Comparison of ENCODE assay signal across 16 cellular contexts in genomic region chr4:7524841-7525240, GRCh38.
DNase-seq lines count a peak whose midpoint lies in the region; ATAC-seq and TF ChIP-seq lines count a peak whose summit lies in the region.
"Had no signal": no experiment of that assay in that cellular context is flagged by ENCODE, and none has a peak within 500 bp of the region (broad histone marks: within the 10 kb centered on the region; RNA-seq: fewer than 3 reads in every experiment).

No MANE protein-coding gene starts in this region.

- H4K20me1 ChIP-seq in IMR-90 (ENCODE audit: insufficient read depth, low read length), result no peaks in the 10 kb centered on the region

- H3K79me1 ChIP-seq in IMR-90 (ENCODE audit: low read depth in 1 of 2, low read length in 2 of 2), result no peaks in the 10 kb centered on the region

- peak overlapping the region; percentile 41 for H2AFZ ChIP-seq in IMR-90 (replicated peaks; ENCODE audit: low read length, poor library complexity)

- TF ChIP-seq RAD21 in IMR-90 (IDR thresholded peaks at IDR 0.05; ENCODE audit: low read length), result no peak

- no TSS peak for BruUV-seq in IMR-90 (replicated peaks; lab: Mats Ljungman, UMichigan)

- intact Hi-C loops in IMR-90 (cut with micrococcal nuclease), result no loop called here

- H3K27me3 Mint-ChIP-seq in T-helper 1 cell treated with Interleukin-12 subunit alpha and Interleukin-12 subunit beta and Interleukin-4 antibody, amounts not matched to agents 30 μg/mL and 1 μg/mL, for 36 hours (ENCODE audit: low read depth), result peaks cover 7% of the 10 kb centered on the region

- peaks cover 57% of the 10 kb centered on the region for H3K27me3 ChIP-seq in IMR-90 (ENCODE audit: control insufficient read depth, insufficient read depth, low read length)

- DNase-seq in T-helper 1 cell (no peak), IMR-90 (no peak), UCSD-AML1 (lab: John Stamatoyannopoulos, UW; ENCODE audit: unreplicated experiment) (peak; percentile 53), left kidney (ENCODE audit: low read depth, low spot score) (peak; percentile 63), KG1 (lab: John Stamatoyannopoulos, UW) (no peak)
- DNase-seq: NCI-H1092, NCI-H446 treated with DMSO at 0.1 percent for 48 hours, NCI-H774, SHP77 had no signal

- H3K36me3 Mint-ChIP-seq in T-helper 1 cell treated with Interleukin-12 subunit alpha and Interleukin-12 subunit beta and Interleukin-4 antibody, amounts not matched to agents 30 μg/mL and 1 μg/mL, for 36 hours (ENCODE audit: low read depth), result no peaks in the 10 kb centered on the region
- H3K36me3 Mint-ChIP-seq: CD14-positive monocyte, IgD-negative memory B cell had no signal

- in situ Hi-C loops in IMR-90 (cut with MboI; ENCODE audit: low sequenced_read_pairs), result no loop called here

- H2BK20ac ChIP-seq in IMR-90 (ENCODE audit: low read depth, low read length), result no peak overlapping the region

- no peak overlapping the region for H3K56ac ChIP-seq in IMR-90 (ENCODE audit: extremely low read depth, insufficient read depth, low read length)

- no peak overlapping the region for H3K4me2 ChIP-seq in IMR-90 (ENCODE audit: low read depth, low read length)

- TF ChIP-seq POLR2A in IMR-90 (IDR thresholded peaks at IDR 0.05; ENCODE audit: low read depth, low read length), result no peak

- no peak overlapping the region for H3K23ac ChIP-seq in IMR-90 (ENCODE audit: low read depth, low read length)

- H2AK5ac ChIP-seq in IMR-90 (ENCODE audit: low read depth, low read length), result no peak overlapping the region

- H2BK15ac ChIP-seq in IMR-90 (ENCODE audit: low read depth, low read length), result no peak overlapping the region

- H2AK9ac ChIP-seq in IMR-90 (replicated peaks; ENCODE audit: low read depth, low read length, poor library complexity), result no peak overlapping the region

- H3K4me3 Mint-ChIP-seq in T-helper 1 cell treated with Interleukin-12 subunit alpha and Interleukin-12 subunit beta and Interleukin-4 antibody, amounts not matched to agents 30 μg/mL and 1 μg/mL, for 36 hours, result no peak overlapping the region

- H3K4me1 Mint-ChIP-seq in T-helper 1 cell treated with Interleukin-12 subunit alpha and Interleukin-12 subunit beta and Interleukin-4 antibody, amounts not matched to agents 30 μg/mL and 1 μg/mL, for 36 hours (ENCODE audit: low read depth), result peaks cover 17% of the 10 kb centered on the region

- POLR2A ChIA-PET in IMR-90 (lab: Charles Lee; ENCODE audit: unreplicated experiment), result no interaction called here

- H4K5ac ChIP-seq in IMR-90 (ENCODE audit: low read depth, low read length), result no peak overlapping the region

- no peak overlapping the region for H2BK5ac ChIP-seq in IMR-90 (ENCODE audit: low read depth, low read length, poor library complexity, severe bottlenecking)

- no peak for TF ChIP-seq CTCF in IMR-90 (conservative IDR thresholded peaks at IDR 0.05; ENCODE audit: low read depth, low read length)

- no peak overlapping the region for H4K91ac ChIP-seq in IMR-90 (ENCODE audit: insufficient read depth, low read depth, low read length)

- H3K9me1 ChIP-seq in IMR-90 (ENCODE audit: insufficient read depth, low read length), result no peaks in the 10 kb centered on the region

- H3K27ac ChIP-seq in IMR-90 (ENCODE audit: insufficient read depth, low read length), result no peak overlapping the region

- no peak overlapping the region for H3K18ac ChIP-seq in IMR-90 (ENCODE audit: low read depth, low read length)

- H3K9ac ChIP-seq in IMR-90 (ENCODE audit: low read depth, low read length), result no peak overlapping the region

- dilution Hi-C loops in IMR-90 (cut with HindIII; ENCODE audit: low sequenced_read_pairs, unreplicated experiment), result no loop called here

- CTCF ChIA-PET in IMR-90 (lab: Yijun Ruan, JAX), result no interaction called here

- no peaks in the 10 kb centered on the region for H3K36me3 ChIP-seq in IMR-90 (ENCODE audit: control insufficient read depth, insufficient read depth, low read length)
- H3K36me3 ChIP-seq: HAP-1 had no signal

- H2BK120ac ChIP-seq in IMR-90 (ENCODE audit: low read depth, low read length), result no peak overlapping the region

- no peaks in the 10 kb centered on the region for H3K9me3 ChIP-seq in IMR-90 (ENCODE audit: control insufficient read depth, insufficient read depth, low read length)
- H3K9me3 ChIP-seq: HAP-1 had no signal

- no peak overlapping the region for H3K14ac ChIP-seq in IMR-90 (replicated peaks; ENCODE audit: low read depth, low read length)

- H3K4ac ChIP-seq in IMR-90 (ENCODE audit: low read depth, low read length), result no peak overlapping the region

- no peak overlapping the region for H3K4me3 ChIP-seq in IMR-90 (ENCODE audit: insufficient read depth, low read depth, low read length)
- H3K4me3 ChIP-seq: GM12878, HAP-1 had no signal

- WGBS in IMR-90 (ENCODE audit: extremely low coverage in 2 of 2, insufficient read length in 1 of 2), 2 experiments, result 39% methylated on average over 6 of the region's 14 CpGs; no CpG with 5 or more reads in 1 of the 2 experiments

- no peak overlapping the region for H4K8ac ChIP-seq in IMR-90 (ENCODE audit: low read depth in 2 of 2, low read length in 2 of 2)

- no peaks in the 10 kb centered on the region for H3K9me3 Mint-ChIP-seq in T-helper 1 cell treated with Interleukin-12 subunit alpha and Interleukin-12 subunit beta and Interleukin-4 antibody, amounts not matched to agents 30 μg/mL and 1 μg/mL, for 36 hours

- ATAC-seq in IMR-90 (ENCODE audit: low read depth) (no peak), HG03442 (IDR thresholded peaks at IDR 0.05; ENCODE audit: unreplicated experiment) (no peak), GM18870 (IDR thresholded peaks at IDR 0.05; ENCODE audit: unreplicated experiment) (no peak)
- ATAC-seq: GM12878 had no signal

- H3K27ac Mint-ChIP-seq in T-helper 1 cell treated with Interleukin-12 subunit alpha and Interleukin-12 subunit beta and Interleukin-4 antibody, amounts not matched to agents 30 μg/mL and 1 μg/mL, for 36 hours, result peak overlapping the region; percentile 20
- H3K27ac Mint-ChIP-seq: IgD-negative memory B cell had no signal

- no peaks in the 10 kb centered on the region for H3K4me1 ChIP-seq in IMR-90 (ENCODE audit: control insufficient read depth, insufficient read depth, low read length)
- H3K4me1 ChIP-seq: HAP-1 had no signal

TF ChIP-seq in IMR-90, 13 proteins besides CTCF, POLR2A, EP300 and RAD21:
- TF ChIP-seq CEBPB (IDR thresholded peaks at IDR 0.05; ENCODE audit: low read depth, low read length) (no peak), ELK1 (IDR thresholded peaks at IDR 0.05; ENCODE audit: borderline replicate concordance, low read depth, low read length) (no peak), RCOR1 (IDR thresholded peaks at IDR 0.05; ENCODE audit: insufficient replicate concordance, low read length) (no peak), MAZ (IDR thresholded peaks at IDR 0.05; ENCODE audit: borderline replicate concordance, low read depth, low read length) (no peak)

Comparison
In these comparisons a context has a peak if more than half of its experiments do, and no peak if none do; other contexts are left out.
1. DNase-seq: peak in UCSD-AML1 (single experiment) and left kidney (single experiment); none in T-helper 1 cell (0 of 5), IMR-90 (single experiment) and KG1 (single experiment).